ENCODE assay signal across 30 cellular contexts in the genomic region with DNA sequence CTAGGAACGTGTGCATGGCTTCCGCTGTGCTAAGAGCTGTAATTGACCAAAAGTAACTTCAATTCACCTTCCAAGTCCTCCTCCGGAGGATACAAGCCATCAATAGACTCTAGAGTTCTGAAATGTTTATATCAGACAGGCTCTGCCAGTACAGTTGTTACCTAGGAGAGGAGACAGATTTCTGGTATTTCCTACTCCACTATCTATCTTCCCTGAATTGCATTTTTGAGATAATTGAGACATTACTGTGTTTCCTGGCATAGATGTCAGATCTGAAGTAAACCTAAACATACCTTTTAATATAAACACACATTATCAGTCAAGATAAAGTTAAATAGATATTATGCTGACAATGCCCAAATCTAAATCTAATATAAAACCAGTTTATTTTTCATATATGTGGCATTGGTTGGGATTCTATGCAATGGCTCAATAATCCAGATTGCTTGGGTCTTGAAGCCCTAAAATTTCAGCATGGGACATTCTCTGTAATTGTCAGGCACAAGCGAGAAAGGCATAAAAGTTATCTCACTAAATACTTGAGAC. TPM values are rescaled to one million over a fixed set of nuclear protein-coding genes. Genes with fewer than 3 reads are reported as not detected.
DNase-seq lines count a peak whose midpoint lies in the region; ATAC-seq, FAIRE-seq and TF ChIP-seq lines count a peak whose summit lies in the region.
"Had no signal": no experiment of that assay in that cellular context is flagged by ENCODE, and none has a peak within 500 bp of the region (broad histone marks: within the 10 kb centered on the region; RNA-seq: fewer than 3 reads in every experiment).

No MANE protein-coding gene starts in this region.

- H3K27ac ChIP-seq in neuronal stem cell (replicated peaks; ENCODE audit: low read length), result no peak overlapping the region
- H3K27ac ChIP-seq: KMS-11, left lung, sigmoid colon, tibial artery had no signal

- no peak for DNase-seq in H54 (ENCODE audit: insufficient read length, low spot score)
- DNase-seq in fibroblast of the aortic adventitia (ENCODE audit: low read depth), result peak; percentile 53
- DNase-seq in neuronal stem cell (ENCODE audit: low spot score), result no peak
- DNase-seq in stimulated activated CD4-positive, alpha-beta T cell treated with anti-CD3 and anti-CD28 coated beads, Interleukin-2, amount 100 ng/mL, for 48 hours, result no peak
- DNase-seq: activated CD4-positive, alpha-beta memory T cell treated with anti-CD3 and anti-CD28 coated beads, Interleukin-2, amount 10 ng/mL, durations not matched to agents 7 days and 5 days; activated CD4-positive, CD25-positive, alpha-beta regulatory T cell treated with anti-CD3 and anti-CD28 coated beads, Interleukin-2, amount 50 U/mL, for 72 hours; activated CD8-positive, alpha-beta memory T cell treated with anti-CD3 and anti-CD28 coated beads, Interleukin-2, amount 50 U/mL, for 4 hours; activated naive CD4-positive, alpha-beta T cell treated with Interleukin-2 at 50 U/mL for 16 hours; C1 segment of cervical spinal cord; DMS53; GF-D8; HFFc6; hypothalamus; left lung; naive thymus-derived CD4-positive, alpha-beta T cell; NCI-H1417; NCI-H2081 treated with DMSO at 0.1 percent for 48 hours; nucleus accumbens; Right ventricle myocardium superior; sigmoid colon; stimulated activated CD4-positive, alpha-beta T cell treated with anti-CD3 and anti-CD28 coated beads, Interleukin-4, amount 100 ng/mL, for 4 hours; tibial artery had no signal

- FAIRE-seq in H54 (lab: Jason Lieb, UNC), result peak; percentile 73

- H3K23ac ChIP-seq in neuronal stem cell (ENCODE audit: low read depth, low read length, poor library complexity), result no peak overlapping the region

- no peak overlapping the region for H3K18ac ChIP-seq in neuronal stem cell (ENCODE audit: low read length)

- no peak overlapping the region for H2AK5ac ChIP-seq in neuronal stem cell (ENCODE audit: low read depth, low read length)

- H3K4me2 ChIP-seq in neuronal stem cell (ENCODE audit: insufficient read depth, low read length, poor library complexity, severe bottlenecking), result no peak overlapping the region
- H3K4me2 ChIP-seq: KMS-11 had no signal

- no peaks in the 10 kb centered on the region for H3K4me1 ChIP-seq in neuronal stem cell (ENCODE audit: control insufficient read depth in 2 of 2, insufficient read depth in 1 of 2, low read depth in 1 of 2, low read length in 2 of 2)
- H3K4me1 ChIP-seq: left lung, sigmoid colon, tibial artery had no signal

- H3K4me3 ChIP-seq in fibroblast of the aortic adventitia (ENCODE audit: low read depth, low read length) (no peak overlapping the region), neuronal stem cell (ENCODE audit: low read length in 2 of 2) (no peak overlapping the region)
- H3K4me3 ChIP-seq: left lung, sigmoid colon, tibial artery had no signal

- no peak overlapping the region for H3K4ac ChIP-seq in neuronal stem cell (ENCODE audit: low read length)

- no peak for TF ChIP-seq CTCF in fibroblast of the aortic adventitia (IDR thresholded peaks at IDR 0.05; ENCODE audit: insufficient read depth, low read length)

- no peaks in the 10 kb centered on the region for H3K79me1 ChIP-seq in neuronal stem cell (ENCODE audit: low read depth, low read length)

- no peak overlapping the region for H2BK12ac ChIP-seq in neuronal stem cell (ENCODE audit: low read length)

- no peak for TF ChIP-seq POLR2A in H54 (IDR thresholded peaks at IDR 0.05; ENCODE audit: low read depth, low read length)

- WGBS in neuronal stem cell (ENCODE audit: extremely low coverage in 2 of 2, insufficient read length in 2 of 2, insufficient replicate concordance in 1 of 2), 2 donors, result no CpG with 5 or more reads among the region's 4 CpGs

- no peaks in the 10 kb centered on the region for H3K9me3 ChIP-seq in neuronal stem cell (replicated peaks in 1 of 2; ENCODE audit: control insufficient read depth in 2 of 2, insufficient read depth in 1 of 2, low read depth in 1 of 2, low read length in 2 of 2)
- H3K9me3 ChIP-seq: left lung, sigmoid colon, tibial artery had no signal

- peak overlapping the region; percentile 53 for H2AFZ ChIP-seq in neuronal stem cell (ENCODE audit: low read length)

- no peak overlapping the region for H3K9ac ChIP-seq in neuronal stem cell (ENCODE audit: low read depth, low read length, poor library complexity)
- H3K9ac ChIP-seq: KMS-11 had no signal

- peak; percentile 78 for ATAC-seq in SK-N-SH treated with all-trans-retinoic acid at 6 μM for 48 hours
- ATAC-seq in GM19035 (IDR thresholded peaks at IDR 0.05; ENCODE audit: unreplicated experiment), result no peak
- no peak for ATAC-seq in GM19395 (IDR thresholded peaks at IDR 0.05; ENCODE audit: unreplicated experiment)
- ATAC-seq: left lung; naive thymus-derived CD4-positive, alpha-beta T cell had no signal

- H2BK120ac ChIP-seq in neuronal stem cell (ENCODE audit: low read depth, low read length), result no peak overlapping the region

- H3K14ac ChIP-seq in neuronal stem cell (ENCODE audit: low read length), result no peak overlapping the region

- no peak overlapping the region for H4K91ac ChIP-seq in neuronal stem cell (ENCODE audit: low read depth, low read length, poor library complexity)

- H2BK5ac ChIP-seq in neuronal stem cell (ENCODE audit: low read length), result no peak overlapping the region

- no peaks in the 10 kb centered on the region for H3K36me3 ChIP-seq in neuronal stem cell (replicated peaks in 1 of 2; ENCODE audit: control insufficient read depth in 2 of 2, insufficient read depth in 2 of 2, low read length in 2 of 2)
- H3K36me3 ChIP-seq: left lung, sigmoid colon, tibial artery had no signal

- no peak overlapping the region for H2BK15ac ChIP-seq in neuronal stem cell (ENCODE audit: low read length)

- H3K27me3 ChIP-seq in neuronal stem cell (ENCODE audit: control insufficient read depth in 3 of 3, insufficient read depth in 3 of 3, low read depth in 1 of 3, low read length in 3 of 3), result no peaks in the 10 kb centered on the region
- H3K27me3 ChIP-seq: left lung, sigmoid colon, tibial artery had no signal

- H4K8ac ChIP-seq in neuronal stem cell (ENCODE audit: low read depth, low read length), result no peak overlapping the region

TF ChIP-seq in SK-N-SH treated with all-trans-retinoic acid at 6 μM for 48 hours, 23 proteins besides CTCF, POLR2A, EP300 and RAD21:
- TF ChIP-seq PATZ1 (CRISPR knock-in tag; IDR thresholded peaks at IDR 0.05; ENCODE audit: borderline replicate concordance) (no peak), ZNF565 (CRISPR knock-in tag; conservative IDR thresholded peaks at IDR 0.05; ENCODE audit: low read depth) (no peak), ISL1 (CRISPR knock-in tag; IDR thresholded peaks at IDR 0.05) (peak; percentile 86), ZC3H10 (CRISPR knock-in tag; IDR thresholded peaks at IDR 0.05) (no peak)

RNA-seq across cellular contexts. Expression of gene TYRP1, which starts 8.2 kb away (rescaled TPM):
- 0.09 and 1.1 TPM in 2 replicates for total RNA-seq in fibroblast of the aortic adventitia (ENCODE audit: low replicate concordance)
- polyA plus RNA-seq in neuronal stem cell (2013, experiment 1 of 2), result 0.08 TPM
- 0.06 TPM for polyA plus RNA-seq in neuronal stem cell (2013, experiment 2 of 2)
- total RNA-seq: activated CD4-positive, alpha-beta memory T cell treated with anti-CD3 and anti-CD28 coated beads, Interleukin-2, amount 10 ng/mL, durations not matched to agents 7 days and 5 days; activated T-helper 1 cell treated with anti-CD3 and anti-CD28 coated beads, Interleukin-12 subunit alpha, Interleukin-12 subunit beta, Interleukin-2, Interleukin-4 antibody, amounts not matched to agents 30 ng/mL and 10 ng/mL and 1 ng/mL, durations not matched to agents 14 hours and 24 hours and 36 hours; glomerular endothelial cell; HFFc6; naive thymus-derived CD4-positive, alpha-beta T cell; progenitor cell of endocrine pancreas; T-helper 2 cell treated with Interferon-gamma antibody and Interleukin-4, amounts not matched to agents 100 ng/mL and 5 ng/mL, for 36 hours had no signal
- polyA plus RNA-seq: naive thymus-derived CD4-positive, alpha-beta T cell had no signal
